Comparison of ENCODE assay signal across 8 cellular contexts in genomic region chr14:65098586-65098985, GRCh38. TPM values are rescaled to one million over a fixed set of nuclear protein-coding genes. Genes with fewer than 3 reads are reported as not detected.
DNase-seq lines count a peak whose midpoint lies in the region; ATAC-seq, FAIRE-seq and TF ChIP-seq lines count a peak whose summit lies in the region.

No MANE protein-coding gene starts in this region.

- peak overlapping the region; percentile 82 for H3K27ac ChIP-seq in left ventricle myocardium inferior (replicated peaks)
- H3K27ac ChIP-seq in kidney (ENCODE audit: low read depth in 2 of 2, low read length in 2 of 2), result peak overlapping the region in 1 of 2 donors; percentile 7
- peak overlapping the region; percentile 63 for H3K27ac ChIP-seq in upper lobe of right lung

- H3K27ac Mint-ChIP-seq in activated T-helper 17 cell treated with anti-CD3 and anti-CD28 coated beads, Interleukin-2, amount 50 U/mL, for 72 hours, result peak overlapping the region; percentile 84

- DNase-seq in left ventricle myocardium inferior, result no peak
- DNase-seq in left ventricle myocardium superior, result no peak
- no peak for DNase-seq in kidney
- DNase-seq in upper lobe of right lung, result no peak
- DNase-seq in T1000 (lab: John Stamatoyannopoulos, UW), result no peak
- DNase-seq in NCI-H524 treated with DMSO at 0.1 percent for 48 hours (lab: John Stamatoyannopoulos, UW), result no peak
- no peak for DNase-seq in NCI-H187 treated with DMSO at 0.1 percent for 48 hours (lab: John Stamatoyannopoulos, UW)

- H3K4me3 Mint-ChIP-seq in activated T-helper 17 cell treated with anti-CD3 and anti-CD28 coated beads, Interleukin-2, amount 50 U/mL, for 72 hours, result peak overlapping the region; percentile 84

- ATAC-seq in left ventricle myocardium superior, result no peak
- ATAC-seq in activated T-helper 17 cell treated with anti-CD3 and anti-CD28 coated beads, Interleukin-2, amount 50 U/mL, for 72 hours (replicated peaks), result no peak
- ATAC-seq in upper lobe of right lung, result no peak

- H3K27me3 ChIP-seq in left ventricle myocardium inferior (ENCODE audit: low read depth) (no peaks in the 10 kb centered on the region), upper lobe of right lung (no peaks in the 10 kb centered on the region)

- no peaks in the 10 kb centered on the region for H3K27me3 Mint-ChIP-seq in activated T-helper 17 cell treated with anti-CD3 and anti-CD28 coated beads, Interleukin-2, amount 50 U/mL, for 72 hours

- H3K36me3 ChIP-seq in left ventricle myocardium inferior, result peaks cover 13% of the 10 kb centered on the region
- H3K36me3 ChIP-seq in kidney (ENCODE audit: control insufficient read depth in 1 of 2, insufficient read depth in 2 of 2, low read length in 2 of 2), result peaks cover 3% of the 10 kb centered on the region in 2 donors
- H3K36me3 ChIP-seq in upper lobe of right lung, result peaks cover 17% of the 10 kb centered on the region

- FAIRE-seq in kidney (lab: Jason Lieb, UNC), result peak; percentile 54

- H3K4me1 ChIP-seq in left ventricle myocardium inferior (peaks cover 94% of the 10 kb centered on the region), kidney (ENCODE audit: control insufficient read depth in 1 of 2, insufficient read depth in 1 of 2, low read depth in 1 of 2, low read length in 2 of 2) (peaks cover 12 to 13% of the 10 kb centered on the region in 2 donors), upper lobe of right lung (peaks cover 64% of the 10 kb centered on the region)

- no peaks in the 10 kb centered on the region for H3K9me3 ChIP-seq in left ventricle myocardium inferior (replicated peaks)
- no peaks in the 10 kb centered on the region for H3K9me3 ChIP-seq in kidney (ENCODE audit: control insufficient read depth in 1 of 2, low read length in 2 of 2)
- no peaks in the 10 kb centered on the region for H3K9me3 ChIP-seq in upper lobe of right lung

- intact Hi-C loops in left ventricle myocardium inferior (cut with micrococcal nuclease), result no loop called here
- intact Hi-C loops in left ventricle myocardium superior (cut with micrococcal nuclease), result no loop called here
- intact Hi-C loops in kidney (cut with DNase I), result no loop called here
- intact Hi-C loops in upper lobe of right lung (cut with DNase I), result no loop called here

- peak overlapping the region; percentile 51 for H3K4me3 ChIP-seq in left ventricle myocardium inferior
- no peak overlapping the region for H3K4me3 ChIP-seq in kidney (ENCODE audit: low read length in 2 of 2)
- H3K4me3 ChIP-seq in upper lobe of right lung, result peak overlapping the region; percentile 19

- peaks cover 51% of the 10 kb centered on the region for H3K4me1 Mint-ChIP-seq in activated T-helper 17 cell treated with anti-CD3 and anti-CD28 coated beads, Interleukin-2, amount 50 U/mL, for 72 hours

- TF ChIP-seq CTCF in left ventricle myocardium inferior (IDR thresholded peaks at IDR 0.05; ENCODE audit: borderline replicate concordance) (no peak), kidney (IDR thresholded peaks at IDR 0.05; ENCODE audit: borderline replicate concordance, extremely low read depth, insufficient read depth) (no peak), upper lobe of right lung (IDR thresholded peaks at IDR 0.05) (no peak)

- peaks cover 86% of the 10 kb centered on the region for H3K36me3 Mint-ChIP-seq in activated T-helper 17 cell treated with anti-CD3 and anti-CD28 coated beads, Interleukin-2, amount 50 U/mL, for 72 hours (ENCODE audit: low read depth)

- peak overlapping the region in 1 of 2 donors; percentile 36 for H3K9ac ChIP-seq in kidney (ENCODE audit: low read length in 2 of 2)

- H3K9me3 Mint-ChIP-seq in activated T-helper 17 cell treated with anti-CD3 and anti-CD28 coated beads, Interleukin-2, amount 50 U/mL, for 72 hours, result no peaks in the 10 kb centered on the region

RNA-seq across cellular contexts. Expression of gene MAX, which starts 3.7 kb away (rescaled TPM):
- total RNA-seq in left ventricle myocardium inferior (81.9 TPM), left ventricle myocardium superior (85.9 TPM), kidney (89.4 TPM), upper lobe of right lung (102 TPM)
- 100 to 1,000 TPM; 105 to 139 TPM for total RNA-seq in activated T-helper 17 cell treated with anti-CD3 and anti-CD28 coated beads, Interleukin-2, amount 50 U/mL, for 72 hours
- polyA plus RNA-seq in kidney (ENCODE audit: insufficient read depth, low read depth, low replicate concordance), result 48.9 TPM

Comparison
In these comparisons a context has a peak if more than half of its experiments do, and no peak if none do; other contexts are left out.
1. H3K4me3 ChIP-seq: peak in left ventricle myocardium inferior (single experiment) and upper lobe of right lung (single experiment); none in kidney (0 of 2).